In genomic region chr18:43543236-43543635, GRCh38 we compare ENCODE assay signal across 26 cellular contexts.
A peak's percentile ranks its signal among the peaks of the same experiment; 100 is the strongest.
DNase-seq lines count a peak whose midpoint lies in the region; ATAC-seq, FAIRE-seq and TF ChIP-seq lines count a peak whose summit lies in the region.
"Had no signal": no experiment of that assay in that cellular context is flagged by ENCODE, and none has a peak within 500 bp of the region (broad histone marks: within the 10 kb centered on the region; RNA-seq: fewer than 3 reads in every experiment).

No MANE protein-coding gene starts in this region.

- peaks cover 4% of the 10 kb centered on the region for H3K9me3 Mint-ChIP-seq in chondrocyte (ENCODE audit: low read depth)

- in situ Hi-C loops in HepG2 (cut with HindIII; ENCODE audit: extremely low pct_ligation_motif_present, low pct_unique_long_range_greater_than_20kb): no loop called here

- H3K4me1 Mint-ChIP-seq in chondrocyte (ENCODE audit: low read depth): peaks cover 18% of the 10 kb centered on the region
- H3K4me1 Mint-ChIP-seq: B cell; CD14-positive monocyte; CD4-positive, alpha-beta memory T cell; CD4-positive, CD25-positive, alpha-beta regulatory T cell; CD8-positive, alpha-beta memory T cell had no signal

- H3K27ac Mint-ChIP-seq in chondrocyte (ENCODE audit: unreplicated experiment): no peak overlapping the region
- H3K27ac Mint-ChIP-seq: B cell; CD14-positive monocyte; CD4-positive, alpha-beta memory T cell; CD4-positive, CD25-positive, alpha-beta regulatory T cell; CD8-positive, alpha-beta memory T cell had no signal

- no peaks in the 10 kb centered on the region for H3K9me2 ChIP-seq in SK-N-SH

- no peaks in the 10 kb centered on the region for H3K9me3 ChIP-seq in SK-N-SH
- H3K9me3 ChIP-seq in HepG2 (ENCODE audit: low read length): no peaks in the 10 kb centered on the region; the same call in 1 of the 2 replicates
- H3K9me3 ChIP-seq: A549, BLaER1 had no signal

- CTCF ChIA-PET in SK-N-SH (lab: Yijun Ruan, JAX) (interaction anchor here (0.6 to 1.6 kb wide), 4 partner anchors 20 to 1244 kb away, joined by 3 to 5 read pairs (median 4); no protein-coding TSS in a partner anchor), HepG2 (lab: Yijun Ruan, JAX; ENCODE audit: low intra/inter-chr PET ratio, low total read pairs) (no interaction called here)

- 7% methylated on average over 4 of the region's 4 CpGs for WGBS in SK-N-SH (ENCODE audit: low lambda C conversion rate)
- WGBS in HepG2 (ENCODE audit: low lambda C conversion rate): 0% methylated on average over 4 of the region's 4 CpGs

- H3K79me2 ChIP-seq in SK-N-SH (ENCODE audit: insufficient read depth) (no peaks in the 10 kb centered on the region), HepG2 (ENCODE audit: insufficient read depth, low read length) (no peaks in the 10 kb centered on the region)

- H3K27me3 Mint-ChIP-seq in chondrocyte (ENCODE audit: low read depth): no peaks in the 10 kb centered on the region
- H3K27me3 Mint-ChIP-seq: B cell; CD4-positive, alpha-beta memory T cell; CD4-positive, CD25-positive, alpha-beta regulatory T cell; CD8-positive, alpha-beta memory T cell had no signal

- intact Hi-C loops in HepG2 (cut with micrococcal nuclease; ENCODE audit: unreplicated experiment): no loop called here

- DNase-seq in SK-N-SH (peak; percentile 37), left kidney (ENCODE audit: low read depth, low spot score) (peak; percentile 2), HepG2 (ENCODE audit: low spot score) (no peak), chondrocyte (ENCODE audit: low spot score) (no peak)
- DNase-seq: AML-193; C1 segment of cervical spinal cord; CD4-positive, alpha-beta memory T cell; CD4-positive, CD25-positive, alpha-beta regulatory T cell; CD8-positive, alpha-beta memory T cell; COR-L47; DMS 273 treated with DMSO at 0.1 percent for 48 hours; DMS153; DMS53; DMS79; DND-41; EL; GDM1 had no signal

- H2AFZ ChIP-seq in SK-N-SH (ENCODE audit: low read depth): no peak overlapping the region
- H2AFZ ChIP-seq in HepG2 (ENCODE audit: low read length): no peak overlapping the region

- no TSS peak for BruUV-seq in HepG2 (replicated peaks; lab: Mats Ljungman, UMichigan)

- ATAC-seq in SK-N-SH treated with all-trans-retinoic acid at 6 μM for 48 hours (no peak), HepG2 (no peak)
- ATAC-seq: A549, GM12878 had no signal

- no peak for TF ChIP-seq CTCF in SK-N-SH (IDR thresholded peaks at IDR 0.05)
- TF ChIP-seq CTCF in HepG2 (CRISPR knock-in tag; IDR thresholded peaks at IDR 0.05): no peak
- no peak for TF ChIP-seq CTCF in chondrocyte (IDR thresholded peaks at IDR 0.05)

- no peaks in the 10 kb centered on the region for H3K36me3 ChIP-seq in SK-N-SH (replicated peaks in 1 of 2; ENCODE audit: control insufficient read depth in 1 of 2, insufficient read depth in 2 of 2, low read length in 1 of 2)
- no peaks in the 10 kb centered on the region for H3K36me3 ChIP-seq in HepG2 (replicated peaks in 1 of 2; ENCODE audit: control insufficient read depth in 1 of 2, insufficient read depth in 2 of 2, low read length in 2 of 2)
- H3K36me3 ChIP-seq: BLaER1 had no signal

- H3K27me3 ChIP-seq in SK-N-SH (ENCODE audit: insufficient read depth) (no peaks in the 10 kb centered on the region), HepG2 (ENCODE audit: control insufficient read depth in 1 of 2, insufficient read depth in 2 of 2, low read length in 2 of 2) (no peaks in the 10 kb centered on the region)
- H3K27me3 ChIP-seq: BLaER1 had no signal

- POLR2A ChIA-PET in SK-N-SH (lab: Yijun Ruan, JAX) (no interaction called here), HepG2 (lab: Yijun Ruan, JAX) (no interaction called here)

- H4K20me1 ChIP-seq in SK-N-SH (ENCODE audit: insufficient read depth): no peaks in the 10 kb centered on the region
- no peaks in the 10 kb centered on the region for H4K20me1 ChIP-seq in HepG2 (ENCODE audit: insufficient read depth, low read length)
- H4K20me1 ChIP-seq: BLaER1 had no signal

- TF ChIP-seq RAD21 in SK-N-SH (IDR thresholded peaks at IDR 0.05; ENCODE audit: low read length) (no peak), HepG2 (CRISPR knock-in tag; IDR thresholded peaks at IDR 0.05) (no peak)

- no peak for TF ChIP-seq POLR2A in HepG2 (IDR thresholded peaks at IDR 0.05; ENCODE audit: insufficient read depth in 1 of 2, low read depth in 2 of 2, low read length in 2 of 2)

- no peak overlapping the region for H3K9ac ChIP-seq in SK-N-SH
- H3K9ac ChIP-seq in HepG2 (ENCODE audit: insufficient read depth, low read depth, low read length): no peak overlapping the region
- H3K9ac ChIP-seq: BLaER1 had no signal

- no peak overlapping the region for H3K4me3 Mint-ChIP-seq in chondrocyte (ENCODE audit: unreplicated experiment)
- H3K4me3 Mint-ChIP-seq: B cell; CD14-positive monocyte; CD4-positive, alpha-beta memory T cell; CD4-positive, CD25-positive, alpha-beta regulatory T cell; CD8-positive, alpha-beta memory T cell had no signal

- peaks cover 0 to 11% of the 10 kb centered on the region in 2 experiments; a peak in 1 of 4 replicates for H3K4me1 ChIP-seq in SK-N-SH (ENCODE audit: control insufficient read depth in 1 of 2, insufficient read depth in 2 of 2, low read depth in 1 of 2, low read length in 1 of 2)
- no peaks in the 10 kb centered on the region for H3K4me1 ChIP-seq in HepG2 (ENCODE audit: insufficient read depth, low read length)
- H3K4me1 ChIP-seq: A549, BLaER1 had no signal

- H3K27ac ChIP-seq in SK-N-SH (ENCODE audit: low read depth in 2 of 2, low read length in 1 of 2) (no peak overlapping the region; a peak in 1 of 4 replicates), HepG2 (ENCODE audit: extremely low read length, insufficient read depth, low read length) (no peak overlapping the region)
- H3K27ac ChIP-seq: 22Rv1, A549, BLaER1 had no signal

- FAIRE-seq in HepG2 (lab: Jason Lieb, UNC): no peak
- FAIRE-seq: A549, GM12878, GM12892, GM18507 had no signal

- H3F3A ChIP-seq in SK-N-SH (replicated peaks; ENCODE audit: insufficient read depth): no peaks in the 10 kb centered on the region

- no peaks in the 10 kb centered on the region for H3K36me3 Mint-ChIP-seq in chondrocyte (ENCODE audit: low read depth)
- H3K36me3 Mint-ChIP-seq: CD14-positive monocyte; CD4-positive, alpha-beta memory T cell; CD4-positive, CD25-positive, alpha-beta regulatory T cell; CD8-positive, alpha-beta memory T cell had no signal

- H3K4me3 ChIP-seq in SK-N-SH (ENCODE audit: low read depth in 2 of 2, low read length in 1 of 2) (no peak overlapping the region), HepG2 (replicated peaks in 1 of 3; ENCODE audit: insufficient read depth in 1 of 3, low read depth in 2 of 3, low read length in 3 of 3) (no peak overlapping the region)
- H3K4me3 ChIP-seq: A549, BLaER1, GM12878 had no signal

- H3K4me2 ChIP-seq in SK-N-SH (no peak overlapping the region), HepG2 (ENCODE audit: low read depth, low read length) (no peak overlapping the region)
- H3K4me2 ChIP-seq: A549, BLaER1 had no signal

- TF ChIP-seq EP300 in SK-N-SH (IDR thresholded peaks at IDR 0.05; ENCODE audit: borderline replicate concordance in 1 of 2, low read depth in 1 of 2, low read length in 1 of 2): peak in 1 of 2 experiments; percentile 89; a peak in 2 of 4 replicates
- no peak for TF ChIP-seq EP300 in HepG2 (IDR thresholded peaks at IDR 0.05; ENCODE audit: low read depth in 2 of 2, low read length in 2 of 2)
- TF ChIP-seq EP300 in HepG2 (CRISPR knock-in tag; IDR thresholded peaks at IDR 0.05; ENCODE audit: borderline replicate concordance): no peak

TF ChIP-seq in SK-N-SH, 30 proteins besides CTCF, POLR2A, EP300 and RAD21:
- TF ChIP-seq FOXM1 (IDR thresholded peaks at IDR 0.05; ENCODE audit: low read depth): no peak
- peak; percentile 44 for TF ChIP-seq CHD2 (IDR thresholded peaks at IDR 0.05; ENCODE audit: low read length, partially characterized antibody)
- TF ChIP-seq RCOR1 (IDR thresholded peaks at IDR 0.05; ENCODE audit: low read length): no peak; the same call in 1 of the 2 replicates
- peak; percentile 79 for TF ChIP-seq FOXJ3 (CRISPR knock-in tag; IDR thresholded peaks at IDR 0.05)
- TF ChIP-seq GATA2 (CRISPR knock-in tag; IDR thresholded peaks at IDR 0.05): peak; percentile 77
- no peak for TF ChIP-seq TEAD4 (IDR thresholded peaks at IDR 0.05; ENCODE audit: borderline replicate concordance, insufficient read depth)

TF ChIP-seq in SK-N-SH treated with all-trans-retinoic acid at 6 μM for 48 hours, 23 proteins besides CTCF, POLR2A, EP300 and RAD21 (continues in another document):
- TF ChIP-seq GLIS3 (CRISPR knock-in tag; IDR thresholded peaks at IDR 0.05) (no peak), ZFP30 (CRISPR knock-in tag; IDR thresholded peaks at IDR 0.05) (no peak), PPARA (CRISPR knock-in tag; IDR thresholded peaks at IDR 0.05; ENCODE audit: borderline replicate concordance) (no peak), SNAI2 (CRISPR knock-in tag; IDR thresholded peaks at IDR 0.05) (no peak), CSRNP3 (CRISPR knock-in tag; IDR thresholded peaks at IDR 0.05) (no peak)

TF ChIP-seq in HepG2, 621 proteins besides CTCF, POLR2A, EP300 and RAD21 (continues in another document):
- no peak for TF ChIP-seq ZBTB25 (CRISPR knock-in tag; IDR thresholded peaks at IDR 0.05)
- TF ChIP-seq SALL1 (CRISPR knock-in tag; IDR thresholded peaks at IDR 0.05): no peak
- no peak for TF ChIP-seq ZBTB2 (CRISPR knock-in tag; IDR thresholded peaks at IDR 0.05; ENCODE audit: low read depth)
- TF ChIP-seq TCF7L2 (IDR thresholded peaks at IDR 0.05; ENCODE audit: low read depth, low read length): no peak

Comparison
In these comparisons a context has a peak if more than half of its experiments do, and no peak if none do; other contexts are left out.
1. DNase-seq: peak in SK-N-SH (single experiment) and left kidney (single experiment); none in HepG2 (single experiment) and chondrocyte (single experiment).
2. Of the 25 proteins assayed by ChIP-seq in both HepG2 and SK-N-SH: peak only in HepG2: none; only in SK-N-SH: CHD2 and FOXJ3; in both: none; in neither: 22; mixed calls (peak in some experiments, not most) for 1.